9 cellular contexts compared by ENCODE assay signal in the genomic region with DNA sequence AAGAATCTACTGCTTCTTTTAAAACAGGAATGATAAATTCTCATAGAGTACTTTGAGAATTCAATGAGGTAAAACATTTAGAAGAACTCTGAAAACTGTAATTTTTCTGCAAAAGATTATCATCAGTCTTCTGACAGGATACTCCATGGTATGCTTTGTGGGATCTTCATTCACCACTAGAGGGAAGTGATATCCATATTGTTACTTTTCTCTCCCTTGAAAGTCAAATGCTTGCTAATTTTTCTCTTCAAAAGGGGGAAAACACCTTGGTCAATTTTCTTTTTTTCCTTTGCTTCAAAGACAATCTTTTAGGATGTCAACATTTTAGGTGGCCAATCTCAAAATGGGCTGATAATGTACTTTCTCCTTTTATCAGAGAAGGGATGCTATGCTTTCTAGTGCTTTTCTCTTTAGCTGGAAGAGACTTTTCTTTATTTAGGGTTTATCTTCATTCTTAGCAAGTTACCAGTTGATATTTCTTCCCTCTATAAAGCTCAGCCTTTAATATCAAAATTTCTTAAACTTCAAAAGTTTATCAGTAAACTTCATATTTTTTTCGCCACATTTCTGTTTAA.
DNase-seq lines count a peak whose midpoint lies in the region; ATAC-seq, FAIRE-seq and TF ChIP-seq lines count a peak whose summit lies in the region.
"Had no signal": no experiment of that assay in that cellular context is flagged by ENCODE, and none has a peak within 500 bp of the region (broad histone marks: within the 10 kb centered on the region; RNA-seq: fewer than 3 reads in every experiment).

No MANE protein-coding gene starts in this region.

- no peaks in the 10 kb centered on the region for H3K9me3 Mint-ChIP-seq in mesothelial cell of epicardium

- no peaks in the 10 kb centered on the region for H3K36me3 Mint-ChIP-seq in mesothelial cell of epicardium

- H3K4me3 ChIP-seq in bronchial epithelial cell (ENCODE audit: low read depth, low read length): no peak overlapping the region

- H3K4me3 Mint-ChIP-seq in mesothelial cell of epicardium: no peak overlapping the region

- no peaks in the 10 kb centered on the region for H3K36me3 ChIP-seq in bronchial epithelial cell (ENCODE audit: control insufficient read depth, insufficient read depth, low read length)

- no peaks in the 10 kb centered on the region for H3K27me3 ChIP-seq in bronchial epithelial cell (ENCODE audit: control insufficient read depth, insufficient read depth, low read length)

- no peak for ATAC-seq in GM19452 (IDR thresholded peaks at IDR 0.05; ENCODE audit: unreplicated experiment)
- ATAC-seq in HG02852 (IDR thresholded peaks at IDR 0.05; ENCODE audit: unreplicated experiment): no peak
- no peak for ATAC-seq in GM18511 (IDR thresholded peaks at IDR 0.05; ENCODE audit: unreplicated experiment)

- TF ChIP-seq CTCF in bronchial epithelial cell (IDR thresholded peaks at IDR 0.05; ENCODE audit: insufficient read depth, low read length, severe bottlenecking): peak; percentile 43
- peak; percentile 44 for TF ChIP-seq CTCF in mesothelial cell of epicardium (IDR thresholded peaks at IDR 0.05; ENCODE audit: unreplicated experiment)

- peak; percentile 9 for DNase-seq in D341Med (ENCODE audit: low spot score)
- peak; percentile 2 for DNase-seq in LoVo (ENCODE audit: low spot score)
- DNase-seq in bronchial epithelial cell (ENCODE audit: low read depth): peak; percentile 31
- DNase-seq in mesothelial cell of epicardium (ENCODE audit: low spot score in 2 of 2, unreplicated experiment in 2 of 2): no peak
- DNase-seq in middle frontal gyrus (ENCODE audit: extremely low spot score, low spot score): no peak
- DNase-seq: aorta had no signal

- H3K27me3 Mint-ChIP-seq in mesothelial cell of epicardium (ENCODE audit: low read depth): peaks cover 6% of the 10 kb centered on the region

- FAIRE-seq in bronchial epithelial cell (lab: Jason Lieb, UNC): no peak

- H3K4me1 Mint-ChIP-seq in mesothelial cell of epicardium: no peaks in the 10 kb centered on the region

- H3K27ac Mint-ChIP-seq in mesothelial cell of epicardium: no peak overlapping the region

Comparison
In these comparisons a context has a peak if more than half of its experiments do, and no peak if none do; other contexts are left out.
1. DNase-seq: peak in D341Med (single experiment), LoVo (single experiment) and bronchial epithelial cell (single experiment); none in mesothelial cell of epicardium (0 of 2) and middle frontal gyrus (single experiment).